1 cellular context compared by ENCODE assay signal in the genomic region with DNA sequence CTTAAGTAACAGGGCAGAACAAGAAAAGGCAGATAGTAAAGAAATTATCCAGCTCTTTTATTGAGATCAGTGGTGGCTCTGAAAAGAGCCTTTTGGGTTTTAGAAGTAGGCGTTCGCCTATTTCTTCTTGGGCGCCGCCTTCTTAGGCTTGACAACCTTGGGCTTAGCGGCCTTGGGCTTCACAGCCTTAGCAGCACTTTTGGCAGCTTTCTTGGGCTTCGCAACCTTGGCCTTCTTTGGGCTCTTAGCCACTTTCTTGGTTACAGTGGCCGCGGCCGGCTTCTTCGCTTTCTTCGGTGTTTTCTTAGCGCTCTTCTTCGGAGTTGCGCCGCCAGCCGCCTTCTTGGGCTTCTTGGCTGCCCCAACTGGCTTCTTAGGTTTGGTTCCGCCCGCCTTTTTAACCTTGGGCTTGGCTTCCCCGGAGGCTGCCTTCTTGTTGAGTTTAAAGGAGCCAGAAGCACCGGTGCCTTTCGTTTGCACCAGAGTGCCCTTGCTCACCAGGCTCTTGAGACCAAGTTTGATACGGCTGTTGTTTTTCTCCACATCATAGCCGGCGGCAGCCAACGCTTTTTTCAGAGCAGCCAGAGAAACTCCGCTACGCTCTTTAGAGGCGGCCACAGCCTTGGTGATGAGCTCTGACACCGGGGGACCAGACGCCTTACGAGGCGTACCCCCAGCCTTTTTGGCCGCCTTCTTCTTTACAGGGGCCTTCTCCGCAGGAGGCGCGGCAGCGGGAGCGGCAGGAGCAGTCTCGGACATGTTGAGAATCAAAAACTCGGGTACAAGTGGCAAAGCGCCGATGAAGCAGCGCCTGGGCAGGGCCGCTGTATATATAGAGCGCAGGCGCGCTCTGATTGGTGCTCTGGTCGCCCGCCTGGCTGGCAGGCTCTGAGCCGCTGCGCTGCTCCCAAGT.
TF ChIP-seq lines count a peak whose summit lies in the region.

No MANE protein-coding gene starts in this region.

TF ChIP-seq in GM12878, 131 proteins besides CTCF, POLR2A, EP300 and RAD21 (continued from another document):
- TF ChIP-seq CEBPZ (IDR thresholded peaks at IDR 0.05; ENCODE audit: low read depth, low read length) (no peak), CEBPB (IDR thresholded peaks at IDR 0.05; ENCODE audit: borderline replicate concordance in 1 of 2, low read depth in 2 of 2, low read length in 2 of 2) (peak in 1 of 2 experiments; percentile 53; a peak in 1 of 4 replicates), SMARCA5 (IDR thresholded peaks at IDR 0.05) (peak; percentile 48; the same call in 1 of the 2 replicates), SMAD5 (IDR thresholded peaks at IDR 0.05; ENCODE audit: low read depth) (peak; percentile 99), ATF3 (IDR thresholded peaks at IDR 0.05; ENCODE audit: borderline replicate concordance, extremely low read depth, low read depth, low read length) (no peak), ZSCAN29 (IDR thresholded peaks at IDR 0.05) (peak; percentile 2), ZNF24 (IDR thresholded peaks at IDR 0.05) (0 out of 2 replicates have a peak, but pooled peaks have one; percentile 60), ZZZ3 (IDR thresholded peaks at IDR 0.05; ENCODE audit: control insufficient read depth, insufficient read length, low read depth) (no peak), PML (IDR thresholded peaks at IDR 0.05; ENCODE audit: low read length) (peak; percentile 99), PAX5 (IDR thresholded peaks at IDR 0.05; ENCODE audit: borderline replicate concordance, low read depth, low read length) (no peak; the same call in 1 of the 2 replicates), BACH1 (IDR thresholded peaks at IDR 0.05; ENCODE audit: borderline replicate concordance) (peak; percentile 95), TCF12 (IDR thresholded peaks at IDR 0.05; ENCODE audit: low read depth, low read length) (peak; percentile 18; the same call in 1 of the 2 replicates), EGR1 (IDR thresholded peaks at IDR 0.05; ENCODE audit: borderline replicate concordance in 1 of 2, low read depth in 2 of 2, low read length in 2 of 2) (peak; percentile 6 to 54), IRF4 (IDR thresholded peaks at IDR 0.05; ENCODE audit: low read depth, low read length) (no peak), STAT1 (conservative IDR thresholded peaks at IDR 0.05) (peak; percentile 71; the same call in 1 of the 2 replicates), MYB (IDR thresholded peaks at IDR 0.05; ENCODE audit: borderline replicate concordance, low read depth, low read length) (no peak; the same call in 1 of the 2 replicates), ATF7 (IDR thresholded peaks at IDR 0.05; ENCODE audit: low read depth) (no peak), JUNB (IDR thresholded peaks at IDR 0.05) (peak; percentile 17)
- TF ChIP-seq, protein P1, sequence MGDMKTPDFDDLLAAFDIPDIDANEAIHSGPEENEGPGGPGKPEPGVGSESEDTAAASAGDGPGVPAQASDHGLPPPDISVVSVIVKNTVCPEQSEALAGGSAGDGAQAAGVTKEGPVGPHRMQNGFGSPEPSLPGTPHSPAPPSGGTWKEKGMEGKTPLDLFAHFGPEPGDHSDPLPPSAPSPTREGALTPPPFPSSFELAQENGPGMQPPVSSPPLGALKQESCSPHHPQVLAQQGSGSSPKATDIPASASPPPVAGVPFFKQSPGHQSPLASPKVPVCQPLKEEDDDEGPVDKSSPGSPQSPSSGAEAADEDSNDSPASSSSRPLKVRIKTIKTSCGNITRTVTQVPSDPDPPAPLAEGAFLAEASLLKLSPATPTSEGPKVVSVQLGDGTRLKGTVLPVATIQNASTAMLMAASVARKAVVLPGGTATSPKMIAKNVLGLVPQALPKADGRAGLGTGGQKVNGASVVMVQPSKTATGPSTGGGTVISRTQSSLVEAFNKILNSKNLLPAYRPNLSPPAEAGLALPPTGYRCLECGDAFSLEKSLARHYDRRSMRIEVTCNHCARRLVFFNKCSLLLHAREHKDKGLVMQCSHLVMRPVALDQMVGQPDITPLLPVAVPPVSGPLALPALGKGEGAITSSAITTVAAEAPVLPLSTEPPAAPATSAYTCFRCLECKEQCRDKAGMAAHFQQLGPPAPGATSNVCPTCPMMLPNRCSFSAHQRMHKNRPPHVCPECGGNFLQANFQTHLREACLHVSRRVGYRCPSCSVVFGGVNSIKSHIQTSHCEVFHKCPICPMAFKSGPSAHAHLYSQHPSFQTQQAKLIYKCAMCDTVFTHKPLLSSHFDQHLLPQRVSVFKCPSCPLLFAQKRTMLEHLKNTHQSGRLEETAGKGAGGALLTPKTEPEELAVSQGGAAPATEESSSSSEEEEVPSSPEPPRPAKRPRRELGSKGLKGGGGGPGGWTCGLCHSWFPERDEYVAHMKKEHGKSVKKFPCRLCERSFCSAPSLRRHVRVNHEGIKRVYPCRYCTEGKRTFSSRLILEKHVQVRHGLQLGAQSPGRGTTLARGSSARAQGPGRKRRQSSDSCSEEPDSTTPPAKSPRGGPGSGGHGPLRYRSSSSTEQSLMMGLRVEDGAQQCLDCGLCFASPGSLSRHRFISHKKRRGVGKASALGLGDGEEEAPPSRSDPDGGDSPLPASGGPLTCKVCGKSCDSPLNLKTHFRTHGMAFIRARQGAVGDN (IDR thresholded peaks at IDR 0.05): peak; percentile 99
